Comparison of ENCODE assay signal across 14 cellular contexts in genomic region chr20:32569380-32570305, GRCh38. TPM values are rescaled to one million over a fixed set of nuclear protein-coding genes. Genes with fewer than 3 reads are reported as not detected.
DNase-seq lines count a peak whose midpoint lies in the region; ATAC-seq and TF ChIP-seq lines count a peak whose summit lies in the region.
"Had no signal": no experiment of that assay in that cellular context is flagged by ENCODE, and none has a peak within 500 bp of the region (broad histone marks: within the 10 kb centered on the region; RNA-seq: fewer than 3 reads in every experiment).

No MANE protein-coding gene starts in this region.

- WGBS in endodermal cell (ENCODE audit: insufficient coverage in 1 of 2, insufficient read length in 1 of 2), 2 experiments, result 86 to 88% methylated on average over 7 to 9 of the region's 9 CpGs
- no CpG with 5 or more reads among the region's 9 CpGs for WGBS in neuronal stem cell (ENCODE audit: extremely low coverage in 2 of 2, insufficient read length in 2 of 2, insufficient replicate concordance in 1 of 2), 2 donors

- H2BK120ac ChIP-seq in neuronal stem cell (ENCODE audit: low read depth, low read length), result no peak overlapping the region

- H3K4ac ChIP-seq in neuronal stem cell (ENCODE audit: low read length), result no peak overlapping the region

- in situ Hi-C loops in HAP-1 (cut with MboI; ENCODE audit: low sequenced_read_pairs), result no loop called here

- no peak overlapping the region for H2BK5ac ChIP-seq in neuronal stem cell (ENCODE audit: low read length)

- ATAC-seq in T-helper 17 cell, result no peak
- no peak for ATAC-seq in HG02571 (IDR thresholded peaks at IDR 0.05; ENCODE audit: unreplicated experiment)

- no peak overlapping the region for H2BK15ac ChIP-seq in neuronal stem cell (ENCODE audit: low read length)

- peak overlapping the region; percentile 61 for H3K18ac ChIP-seq in neuronal stem cell (ENCODE audit: low read length)

- TF ChIP-seq CTCF in endodermal cell (conservative IDR thresholded peaks at IDR 0.05), result no peak

- peak overlapping the region; percentile 2 for H2AK5ac ChIP-seq in neuronal stem cell (ENCODE audit: low read depth, low read length)

- H3K4me3 Mint-ChIP-seq in T-helper 17 cell (no peak overlapping the region), endodermal cell (no peak overlapping the region)
- H3K4me3 Mint-ChIP-seq: CD14-positive monocyte had no signal

- H3K27ac ChIP-seq in endodermal cell (ENCODE audit: low read depth, low read length), result no peak overlapping the region
- no peak overlapping the region for H3K27ac ChIP-seq in neuronal stem cell (replicated peaks; ENCODE audit: low read length)
- H3K27ac ChIP-seq: 22Rv1 had no signal

- no peak overlapping the region for H2BK12ac ChIP-seq in neuronal stem cell (ENCODE audit: low read length)

- H3K27me3 Mint-ChIP-seq in T-helper 17 cell (no peaks in the 10 kb centered on the region), endodermal cell (ENCODE audit: insufficient read depth) (no peaks in the 10 kb centered on the region)

- H3K79me1 ChIP-seq in neuronal stem cell (ENCODE audit: low read depth, low read length), result no peaks in the 10 kb centered on the region

- H3K36me3 Mint-ChIP-seq in T-helper 17 cell (ENCODE audit: low read depth) (no peaks in the 10 kb centered on the region), endodermal cell (ENCODE audit: low read depth) (no peaks in the 10 kb centered on the region)

- no peak overlapping the region for H3K4me3 ChIP-seq in endodermal cell (ENCODE audit: low read length)
- no peak overlapping the region for H3K4me3 ChIP-seq in neuronal stem cell (ENCODE audit: low read length in 2 of 2)
- H3K4me3 ChIP-seq in HAP-1, result no peak overlapping the region

- DNase-seq in NK-92 treated with Interleukin-12 subunit alpha and Interleukin-12 subunit beta, amount 100 ng/mL, for 24 hours (lab: John Stamatoyannopoulos, UW), result peak; percentile 46
- no peak for DNase-seq in NK-92 (lab: John Stamatoyannopoulos, UW; ENCODE audit: unreplicated experiment)
- no peak for DNase-seq in T-helper 17 cell
- peak; percentile 61 for DNase-seq in endodermal cell
- DNase-seq in neuronal stem cell (ENCODE audit: low spot score), result no peak
- no peak for DNase-seq in HAP-1 (ENCODE audit: low spot score in 2 of 2)
- DNase-seq in NCI-H2107 treated with DMSO at 0.1 percent for 48 hours (lab: John Stamatoyannopoulos, UW; ENCODE audit: unreplicated experiment), result no peak
- DNase-seq: activated CD4-positive, alpha-beta T cell treated with anti-CD3 and anti-CD28 coated beads, Interleukin-2, amount 50 U/mL, for 4 hours; activated effector memory CD4-positive, alpha-beta T cell treated with Interleukin-2 at 50 U/mL for 16 hours; NCI-H146; NCI-H446 had no signal

- H3K36me3 ChIP-seq in endodermal cell (ENCODE audit: control insufficient read depth, insufficient read depth, low read length), result no peaks in the 10 kb centered on the region
- no peaks in the 10 kb centered on the region for H3K36me3 ChIP-seq in neuronal stem cell (replicated peaks in 1 of 2; ENCODE audit: control insufficient read depth in 2 of 2, insufficient read depth in 2 of 2, low read length in 2 of 2)
- no peaks in the 10 kb centered on the region for H3K36me3 ChIP-seq in HAP-1 (replicated peaks)

- H3K4me1 ChIP-seq in endodermal cell (ENCODE audit: control insufficient read depth, insufficient read depth, low read length) (peaks cover 8% of the 10 kb centered on the region), neuronal stem cell (ENCODE audit: control insufficient read depth in 2 of 2, insufficient read depth in 1 of 2, low read depth in 1 of 2, low read length in 2 of 2) (peaks cover 17 to 22% of the 10 kb centered on the region in 2 donors), HAP-1 (no peaks in the 10 kb centered on the region)

- no peak overlapping the region for H4K8ac ChIP-seq in neuronal stem cell (ENCODE audit: low read depth, low read length)

- no peaks in the 10 kb centered on the region for H3K9me3 Mint-ChIP-seq in endodermal cell

- H3K27ac Mint-ChIP-seq in T-helper 17 cell, result peak overlapping the region; percentile 72
- H3K27ac Mint-ChIP-seq in endodermal cell, result no peak overlapping the region

- H3K9me3 ChIP-seq in T-helper 17 cell (ENCODE audit: control insufficient read depth, low read length, poor library complexity, severe bottlenecking), result no peaks in the 10 kb centered on the region
- H3K9me3 ChIP-seq in endodermal cell (ENCODE audit: control insufficient read depth, low read length), result no peaks in the 10 kb centered on the region
- H3K9me3 ChIP-seq in neuronal stem cell (replicated peaks in 1 of 2; ENCODE audit: control insufficient read depth in 2 of 2, insufficient read depth in 1 of 2, low read depth in 1 of 2, low read length in 2 of 2), result no peaks in the 10 kb centered on the region
- no peaks in the 10 kb centered on the region for H3K9me3 ChIP-seq in HAP-1

- no peak overlapping the region for H4K91ac ChIP-seq in neuronal stem cell (ENCODE audit: low read depth, low read length, poor library complexity)

- H3K14ac ChIP-seq in neuronal stem cell (ENCODE audit: low read length), result no peak overlapping the region

- H2AFZ ChIP-seq in neuronal stem cell (ENCODE audit: low read length), result no peak overlapping the region

- H3K9ac ChIP-seq in endodermal cell (ENCODE audit: extremely low read depth, low read length, poor library complexity, severe bottlenecking) (no peak overlapping the region), neuronal stem cell (ENCODE audit: low read depth, low read length, poor library complexity) (no peak overlapping the region)

- no peak overlapping the region for H3K4me2 ChIP-seq in neuronal stem cell (ENCODE audit: insufficient read depth, low read length, poor library complexity, severe bottlenecking)

- H3K27me3 ChIP-seq in endodermal cell (ENCODE audit: control insufficient read depth, insufficient read depth, low read length, poor library complexity, severe bottlenecking) (no peaks in the 10 kb centered on the region), neuronal stem cell (ENCODE audit: control insufficient read depth in 3 of 3, insufficient read depth in 3 of 3, low read depth in 1 of 3, low read length in 3 of 3) (no peaks in the 10 kb centered on the region), HAP-1 (ENCODE audit: low read depth) (no peaks in the 10 kb centered on the region)

- H3K4me1 Mint-ChIP-seq in T-helper 17 cell (peaks cover 50% of the 10 kb centered on the region), endodermal cell (peaks cover 19% of the 10 kb centered on the region)

- no peak overlapping the region for H3K23ac ChIP-seq in neuronal stem cell (ENCODE audit: low read depth, low read length, poor library complexity)

RNA-seq across cellular contexts. Expression of gene NOL4L, which starts 15.5 kb away (rescaled TPM):
- total RNA-seq in T-helper 17 cell (10 to 100 TPM; 60.9 to 62.9 TPM), endodermal cell (10 to 100 TPM; 39.6 to 50.7 TPM)
- polyA plus RNA-seq in endodermal cell (2013, experiment 1 of 2), result 44.8 TPM
- 45.4 TPM for polyA plus RNA-seq in endodermal cell (2013, experiment 2 of 2)
- polyA plus RNA-seq in neuronal stem cell (2013, experiment 1 of 2), result 27.2 TPM
- 27.3 TPM for polyA plus RNA-seq in neuronal stem cell (2013, experiment 2 of 2)

Comparison
In these comparisons a context has a peak if more than half of its experiments do, and no peak if none do; other contexts are left out.
1. DNase-seq: peak in NK-92 treated with Interleukin-12 subunit alpha and Interleukin-12 subunit beta, amount 100 ng/mL, for 24 hours (single experiment) and endodermal cell (single experiment); none in NK-92 (single experiment), T-helper 17 cell (0 of 3), neuronal stem cell (single experiment), HAP-1 (0 of 2) and NCI-H2107 treated with DMSO at 0.1 percent for 48 hours (single experiment).